Comparison of ENCODE assay signal across 16 cellular contexts in genomic region chr6:125306756-125307149, GRCh38.
"Had no signal": no experiment of that assay in that cellular context is flagged by ENCODE, and none has a peak within 500 bp of the region (broad histone marks: within the 10 kb centered on the region; RNA-seq: fewer than 3 reads in every experiment).

No MANE protein-coding gene starts in this region.

- DNase-seq: activated CD4-positive, alpha-beta T cell treated with anti-CD3 and anti-CD28 coated beads for 48 hours; activated CD4-positive, alpha-beta T cell treated with anti-CD3 and anti-CD28 coated beads, Interleukin-2, amount 50 U/mL, for 4 hours; activated CD8-positive, alpha-beta memory T cell treated with anti-CD3 and anti-CD28 coated beads, Interleukin-2, amount 50 U/mL, for 48 hours; activated CD8-positive, alpha-beta T cell treated with anti-CD3 and anti-CD28 coated beads, Interleukin-2, amount 10 ng/mL, durations not matched to agents 7 days and 5 days; activated naive CD4-positive, alpha-beta T cell treated with anti-CD3 and anti-CD28 coated beads, Interleukin-2, amount 50 U/mL, for 16 hours; activated T-cell treated with anti-CD3 and anti-CD28 coated beads, Interleukin-2, amount 50 U/mL, for 1 hour; aorta; NCI-H1092; NCI-H1417; NCI-H2029; NCI-H345; NCI-H510A; SHP77 had no signal

- H3K27ac ChIP-seq: SJSA1 had no signal

- ATAC-seq: activated CD4-positive, CD25-positive, alpha-beta regulatory T cell treated with anti-CD3 and anti-CD28 coated beads, Interleukin-2, amount 50 U/mL, for 24 hours; activated CD8-positive, alpha-beta T cell treated with anti-CD3 and anti-CD28 coated beads, Interleukin-2, amount 10 ng/mL, durations not matched to agents 7 days and 5 days had no signal

- H3K4me3 Mint-ChIP-seq: activated CD8-positive, alpha-beta T cell treated with anti-CD3 and anti-CD28 coated beads, Interleukin-2, amount 10 ng/mL, durations not matched to agents 7 days and 5 days; T-helper 1 cell treated with Interleukin-12 subunit alpha and Interleukin-12 subunit beta and Interleukin-4 antibody, amounts not matched to agents 30 μg/mL and 1 μg/mL, for 36 hours had no signal

- H3K9me3 Mint-ChIP-seq: T-helper 1 cell treated with Interleukin-12 subunit alpha and Interleukin-12 subunit beta and Interleukin-4 antibody, amounts not matched to agents 30 μg/mL and 1 μg/mL, for 36 hours had no signal

- H3K27ac Mint-ChIP-seq: activated CD8-positive, alpha-beta T cell treated with anti-CD3 and anti-CD28 coated beads, Interleukin-2, amount 10 ng/mL, durations not matched to agents 7 days and 5 days; T-helper 1 cell treated with Interleukin-12 subunit alpha and Interleukin-12 subunit beta and Interleukin-4 antibody, amounts not matched to agents 30 μg/mL and 1 μg/mL, for 36 hours had no signal
